ENCODE assay signal across 22 cellular contexts in the genomic region with DNA sequence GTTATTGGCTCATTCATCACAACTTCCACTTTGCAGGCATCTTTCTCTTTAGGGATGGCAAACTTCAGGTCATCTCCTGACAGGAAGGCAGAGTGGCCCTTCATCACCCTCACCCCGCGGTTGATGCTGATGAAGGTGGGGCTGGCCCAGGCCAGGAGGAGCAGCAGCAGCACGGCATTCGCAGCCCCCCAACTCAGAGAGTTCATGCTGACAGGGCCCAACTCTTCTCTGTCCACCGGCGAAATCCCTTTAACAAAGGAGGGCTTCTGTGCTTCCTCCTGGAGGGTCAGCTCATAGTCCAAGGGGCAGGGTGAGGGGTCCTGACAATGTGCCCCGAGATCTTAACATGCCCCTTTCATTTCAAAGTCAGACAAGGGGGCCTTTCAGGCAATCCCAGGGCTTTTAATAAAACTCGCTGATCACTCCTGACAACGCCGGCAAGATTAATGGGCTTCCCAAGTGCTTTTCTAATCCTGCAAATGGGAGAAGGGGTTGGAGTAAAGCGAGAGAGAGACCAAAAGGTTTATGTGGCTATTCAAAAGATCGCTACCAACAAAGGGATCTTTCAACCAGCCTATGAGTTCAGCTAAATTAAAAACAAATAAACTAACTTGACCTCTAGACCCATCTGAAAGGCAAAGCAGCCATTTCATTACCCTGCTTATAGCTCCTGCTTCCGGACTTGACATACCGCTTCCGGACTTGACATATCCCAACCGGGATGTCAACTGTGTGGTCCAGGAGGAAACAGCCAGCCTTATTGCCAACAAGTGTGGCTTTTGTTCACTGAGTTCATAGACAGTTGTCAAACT. TPM values are rescaled to one million over a fixed set of nuclear protein-coding genes. Genes with fewer than 3 reads are reported as not detected.
DNase-seq lines count a peak whose midpoint lies in the region; ATAC-seq lines count a peak whose summit lies in the region.
"Had no signal": no experiment of that assay in that cellular context is flagged by ENCODE, and none has a peak within 500 bp of the region (broad histone marks: within the 10 kb centered on the region; RNA-seq: fewer than 3 reads in every experiment).

No MANE protein-coding gene starts in this region.

- H3K23ac ChIP-seq in neuronal stem cell (ENCODE audit: low read depth, low read length, poor library complexity), result no peak overlapping the region

- H3K27ac ChIP-seq in neuronal stem cell (replicated peaks; ENCODE audit: low read length), result no peak overlapping the region
- H3K27ac ChIP-seq: colonic mucosa, parathyroid adenoma, skin epidermis, tibial artery had no signal

- peak overlapping the region in 1 of 2 donors; percentile 44 for H3K4me3 ChIP-seq in neuronal stem cell (ENCODE audit: low read length in 2 of 2)
- H3K4me3 ChIP-seq: colonic mucosa, skin epidermis, tibial artery had no signal

- no peaks in the 10 kb centered on the region for H3K9me3 ChIP-seq in neuronal stem cell (replicated peaks in 1 of 2; ENCODE audit: control insufficient read depth in 2 of 2, insufficient read depth in 1 of 2, low read depth in 1 of 2, low read length in 2 of 2)
- H3K9me3 ChIP-seq: colonic mucosa had no signal

- H4K91ac ChIP-seq in neuronal stem cell (ENCODE audit: low read depth, low read length, poor library complexity), result no peak overlapping the region

- no peak overlapping the region for H3K4ac ChIP-seq in neuronal stem cell (ENCODE audit: low read length)

- H3K18ac ChIP-seq in neuronal stem cell (ENCODE audit: low read length), result no peak overlapping the region

- H4K8ac ChIP-seq in neuronal stem cell (ENCODE audit: low read depth, low read length), result no peak overlapping the region

- H3K79me1 ChIP-seq in neuronal stem cell (ENCODE audit: low read depth, low read length), result no peaks in the 10 kb centered on the region

- no peak overlapping the region for H2BK12ac ChIP-seq in neuronal stem cell (ENCODE audit: low read length)

- H3K14ac ChIP-seq in neuronal stem cell (ENCODE audit: low read length), result no peak overlapping the region

- peaks cover 0 to 20% of the 10 kb centered on the region in 2 donors for H3K36me3 ChIP-seq in neuronal stem cell (replicated peaks in 1 of 2; ENCODE audit: control insufficient read depth in 2 of 2, insufficient read depth in 2 of 2, low read length in 2 of 2)
- H3K36me3 ChIP-seq: colonic mucosa, tibial artery had no signal

- no peak overlapping the region for H2BK15ac ChIP-seq in neuronal stem cell (ENCODE audit: low read length)

- no peak overlapping the region for H2AK5ac ChIP-seq in neuronal stem cell (ENCODE audit: low read depth, low read length)

- no peaks in the 10 kb centered on the region for H3K27me3 ChIP-seq in neuronal stem cell (ENCODE audit: control insufficient read depth in 3 of 3, insufficient read depth in 3 of 3, low read depth in 1 of 3, low read length in 3 of 3)
- H3K27me3 ChIP-seq: colonic mucosa, tibial artery had no signal

- H2BK5ac ChIP-seq in neuronal stem cell (ENCODE audit: low read length), result no peak overlapping the region

- H3K9ac ChIP-seq in neuronal stem cell (ENCODE audit: low read depth, low read length, poor library complexity), result no peak overlapping the region
- H3K9ac ChIP-seq: parathyroid adenoma had no signal

- no CpG with 5 or more reads among the region's 16 CpGs for WGBS in neuronal stem cell (ENCODE audit: extremely low coverage in 2 of 2, insufficient read length in 2 of 2, insufficient replicate concordance in 1 of 2), 2 donors

- H3K4me2 ChIP-seq in neuronal stem cell (ENCODE audit: insufficient read depth, low read length, poor library complexity, severe bottlenecking), result no peak overlapping the region

- DNase-seq in COLO829 (ENCODE audit: low spot score), result peak; percentile 67
- DNase-seq in NCI-H748 treated with DMSO at 0.1 percent for 48 hours (lab: John Stamatoyannopoulos, UW), result peak; percentile 59
- DNase-seq in foreskin melanocyte, result peak; percentile 35
- peak; percentile 14 for DNase-seq in neuronal stem cell (ENCODE audit: low spot score)
- DNase-seq in NCI-H1048 (lab: John Stamatoyannopoulos, UW), result no peak
- no peak for DNase-seq in activated CD4-positive, alpha-beta T cell treated with anti-CD3 and anti-CD28 coated beads, Interleukin-2, amount 50 U/mL, for 4 hours
- DNase-seq: activated CD4-positive, alpha-beta T cell treated with anti-CD3 and anti-CD28 coated beads for 1 hour; activated naive CD4-positive, alpha-beta T cell treated with anti-CD3 and anti-CD28 coated beads for 36 hours; activated T-cell treated with anti-CD3 and anti-CD28 coated beads, Interleukin-2, amount 50 U/mL, for 72 hours; amniotic stem cell; colonic mucosa; DND-41; mammary epithelial cell; naive B cell; NCI-H1105; NCI-H2081 treated with DMSO at 0.1 percent for 48 hours; NCI-H510A treated with DMSO at 0.1 percent for 48 hours; tibial artery had no signal

- peaks cover 7 to 26% of the 10 kb centered on the region in 2 donors for H3K4me1 ChIP-seq in neuronal stem cell (ENCODE audit: control insufficient read depth in 2 of 2, insufficient read depth in 1 of 2, low read depth in 1 of 2, low read length in 2 of 2)
- H3K4me1 ChIP-seq: colonic mucosa, parathyroid adenoma had no signal

- H2BK120ac ChIP-seq in neuronal stem cell (ENCODE audit: low read depth, low read length), result no peak overlapping the region

- ATAC-seq in GM18861 (IDR thresholded peaks at IDR 0.05; ENCODE audit: unreplicated experiment) (no peak), GM19395 (IDR thresholded peaks at IDR 0.05; ENCODE audit: unreplicated experiment) (no peak)
- ATAC-seq: activated T-cell treated with anti-CD3 and anti-CD28 coated beads, Interleukin-2, amount 50 U/mL, for 72 hours had no signal

- H2AFZ ChIP-seq in neuronal stem cell (ENCODE audit: low read length), result peak overlapping the region; percentile 64
- H2AFZ ChIP-seq: parathyroid adenoma had no signal

RNA-seq across cellular contexts. Expression of a gene that starts 41.2 kb away (rescaled TPM):
- 0.33 TPM for polyA plus RNA-seq in neuronal stem cell (2013, experiment 1 of 2)
- 0.39 TPM for polyA plus RNA-seq in neuronal stem cell (2013, experiment 2 of 2)
- polyA plus RNA-seq: mammary epithelial cell had no signal

Comparison
In these comparisons a context has a peak if more than half of its experiments do, and no peak if none do; other contexts are left out.
1. DNase-seq: peak in COLO829 (single experiment), NCI-H748 treated with DMSO at 0.1 percent for 48 hours (single experiment), foreskin melanocyte (single experiment) and neuronal stem cell (single experiment); none in NCI-H1048 (single experiment) and activated CD4-positive, alpha-beta T cell treated with anti-CD3 and anti-CD28 coated beads, Interleukin-2, amount 50 U/mL, for 4 hours (0 of 2).